9 cellular contexts compared by ENCODE assay signal in genomic region chr15:90211440-90212168, GRCh38. TPM values are rescaled to one million over a fixed set of nuclear protein-coding genes. Genes with fewer than 3 reads are reported as not detected.
DNase-seq lines count a peak whose midpoint lies in the region; TF ChIP-seq lines count a peak whose summit lies in the region.
"Had no signal": no experiment of that assay in that cellular context is flagged by ENCODE, and none has a peak within 500 bp of the region (broad histone marks: within the 10 kb centered on the region; RNA-seq: fewer than 3 reads in every experiment).

No MANE protein-coding gene starts in this region.

- no peaks in the 10 kb centered on the region for H3K9me3 Mint-ChIP-seq in endodermal cell

- H3K36me3 Mint-ChIP-seq in endodermal cell (ENCODE audit: low read depth) = peaks cover 6% of the 10 kb centered on the region

- intact Hi-C loops in esophagus muscularis mucosa (cut with DNase I) = no loop called here

- no peaks in the 10 kb centered on the region for H3K27me3 Mint-ChIP-seq in endodermal cell (ENCODE audit: insufficient read depth)

- no peak for TF ChIP-seq CTCF in AG04450 (IDR thresholded peaks at IDR 0.05; ENCODE audit: low read depth, low read length)
- TF ChIP-seq CTCF in esophagus muscularis mucosa (IDR thresholded peaks at IDR 0.05) = no peak
- no peak for TF ChIP-seq CTCF in endodermal cell (conservative IDR thresholded peaks at IDR 0.05)

- H3K27ac Mint-ChIP-seq in endodermal cell = no peak overlapping the region

- POLR2A ChIA-PET in AG04450 (lab: Yijun Ruan, JAX) = interaction anchor here (0.6 kb wide), 1 partner anchor 55 kb away, joined by 5 read pairs; no protein-coding TSS in a partner anchor

- H3K4me1 Mint-ChIP-seq in endodermal cell = no peaks in the 10 kb centered on the region

- 59% methylated on average over 5 of the region's 13 CpGs for WGBS in esophagus muscularis mucosa
- WGBS in endodermal cell (ENCODE audit: insufficient coverage in 1 of 2, insufficient read length in 1 of 2), 2 experiments = 82 to 91% methylated on average over 9 to 12 of the region's 13 CpGs

- H3K27ac ChIP-seq in AG04450 (ENCODE audit: low read depth, low read length) = peak overlapping the region; percentile 11
- H3K27ac ChIP-seq in esophagus muscularis mucosa (replicated peaks in 1 of 4) = peak overlapping the region; percentile 33 to 57 (median 48)
- no peak overlapping the region for H3K27ac ChIP-seq in SJCRH30
- no peak overlapping the region for H3K27ac ChIP-seq in endodermal cell (ENCODE audit: low read depth, low read length)

- H3K9ac ChIP-seq in endodermal cell (ENCODE audit: extremely low read depth, low read length, poor library complexity, severe bottlenecking) = no peak overlapping the region

- H3K27me3 ChIP-seq in AG04450 (ENCODE audit: control insufficient read depth, insufficient read depth, low read length) = no peaks in the 10 kb centered on the region
- no peaks in the 10 kb centered on the region for H3K27me3 ChIP-seq in esophagus muscularis mucosa
- H3K27me3 ChIP-seq in SJCRH30 = no peaks in the 10 kb centered on the region
- no peaks in the 10 kb centered on the region for H3K27me3 ChIP-seq in endodermal cell (ENCODE audit: control insufficient read depth, insufficient read depth, low read length, poor library complexity, severe bottlenecking)

- CTCF ChIA-PET in AG04450 (lab: Charles Lee) = interaction anchor here (0.7 to 1.8 kb wide), 3 partner anchors 8 to 21 kb away, joined by 3 to 6 read pairs (median 4); no protein-coding TSS in a partner anchor

- no peak overlapping the region for H3K4me3 Mint-ChIP-seq in endodermal cell

- TF ChIP-seq POLR2A in esophagus muscularis mucosa (IDR thresholded peaks at IDR 0.05; ENCODE audit: low read depth) = no peak

- DNase-seq in AG04450 (ENCODE audit: low read depth, low spot score) (no peak), RPMI7951 (ENCODE audit: low read depth) (peak; percentile 84), esophagus muscularis mucosa (ENCODE audit: extremely low spot score) (no peak), myocyte (ENCODE audit: low read depth) (peak; percentile 35), SJCRH30 (no peak), COLO829 (ENCODE audit: low spot score) (no peak), endodermal cell (no peak)
- DNase-seq in activated effector memory CD4-positive, alpha-beta T cell treated with Interleukin-2 at 50 U/mL for 16 hours = no peak
- DNase-seq: stimulated activated CD4-positive, alpha-beta T cell treated with anti-CD3 and anti-CD28 coated beads, Interleukin-2, amount 100 ng/mL, for 48 hours had no signal

- H3K36me3 ChIP-seq in esophagus muscularis mucosa (peaks cover 0 to 28% (median 19%) of the 10 kb centered on the region in 4 donors), SJCRH30 (no peaks in the 10 kb centered on the region), endodermal cell (ENCODE audit: control insufficient read depth, insufficient read depth, low read length) (no peaks in the 10 kb centered on the region)

- H3K4me1 ChIP-seq in esophagus muscularis mucosa = peaks cover 50 to 58% (median 54%) of the 10 kb centered on the region in 4 donors
- H3K4me1 ChIP-seq in SJCRH30 = no peaks in the 10 kb centered on the region
- peaks cover 5% of the 10 kb centered on the region for H3K4me1 ChIP-seq in endodermal cell (ENCODE audit: control insufficient read depth, insufficient read depth, low read length)

- no peak for TF ChIP-seq EP300 in esophagus muscularis mucosa (IDR thresholded peaks at IDR 0.05)

- H3K9me3 ChIP-seq in AG04450 (ENCODE audit: control insufficient read depth, insufficient read depth, low read length) (no peaks in the 10 kb centered on the region), esophagus muscularis mucosa (no peaks in the 10 kb centered on the region), SJCRH30 (replicated peaks) (no peaks in the 10 kb centered on the region), endodermal cell (ENCODE audit: control insufficient read depth, low read length) (no peaks in the 10 kb centered on the region)

- H3K4me3 ChIP-seq in AG04450 (ENCODE audit: low read depth, low read length) (no peak overlapping the region), esophagus muscularis mucosa (no peak overlapping the region), SJCRH30 (no peak overlapping the region), endodermal cell (ENCODE audit: low read length) (no peak overlapping the region)

RNA-seq across cellular contexts. Expression of gene SEMA4B, which starts 10.5 kb away (rescaled TPM):
- 13.5 and 17.9 TPM in 2 replicates for polyA plus RNA-seq in AG04450 (2011; rRNA removed)
- 17.7 and 22.3 TPM in 2 replicates for polyA minus RNA-seq in AG04450 (2011; rRNA and poly(A)+ RNA removed)
- 18.1 and 20.9 TPM in 2 replicates for total RNA-seq in RPMI7951 (2014; rRNA removed; shearing (Covaris generic))
- 10 to 100 TPM; 30.7 to 68.3 (median 43.4) TPM for total RNA-seq in esophagus muscularis mucosa
- 1.8 and 3.5 TPM in 2 replicates for total RNA-seq in myocyte
- polyA plus RNA-seq in myocyte (2012) = 2.7 TPM
- 2.1 and 2.2 TPM in 2 replicates for total RNA-seq in SJCRH30 (2014; rRNA removed; shearing (Covaris generic))
- 10 to 100 TPM; 25.1 to 33.1 TPM for total RNA-seq in endodermal cell
- polyA plus RNA-seq in endodermal cell (2013, experiment 1 of 2) = 20.3 TPM
- 19.6 TPM for polyA plus RNA-seq in endodermal cell (2013, experiment 2 of 2)

RNA-seq across cellular contexts. Expression of gene CIB1, which starts 22.1 kb away (rescaled TPM):
- 40.4 and 55.3 TPM in 2 replicates for polyA plus RNA-seq in AG04450 (2011; rRNA removed)
- polyA minus RNA-seq in AG04450 (2011; rRNA and poly(A)+ RNA removed) = 15.6 and 19.5 TPM in 2 replicates
- total RNA-seq in RPMI7951 (2014; rRNA removed; shearing (Covaris generic)) = 86.9 and 92.3 TPM in 2 replicates
- total RNA-seq in esophagus muscularis mucosa (10 to 100 TPM; 27.2 to 49.0 (median 33.8) TPM), myocyte (9.2 and 17.7 TPM in 2 replicates), endodermal cell (10 to 100 TPM; 31.3 to 34.0 TPM)
- polyA plus RNA-seq in myocyte (2012) = 84.0 TPM
- total RNA-seq in SJCRH30 (2014; rRNA removed; shearing (Covaris generic)) = 12.7 and 15.6 TPM in 2 replicates
- 19.0 TPM for polyA plus RNA-seq in endodermal cell (2013, experiment 1 of 2)
- polyA plus RNA-seq in endodermal cell (2013, experiment 2 of 2) = 19.4 TPM

RNA-seq across cellular contexts. Expression of gene GDPGP1, which starts 22.4 kb away (rescaled TPM):
- polyA plus RNA-seq in AG04450 (2011; rRNA removed) = 2.7 and 2.8 TPM in 2 replicates
- 8.4 and 16.3 TPM in 2 replicates for polyA minus RNA-seq in AG04450 (2011; rRNA and poly(A)+ RNA removed)
- total RNA-seq in RPMI7951 (2014; rRNA removed; shearing (Covaris generic)) = 4.3 and 5.9 TPM in 2 replicates
- total RNA-seq in esophagus muscularis mucosa (1 to 10 TPM; 3.8 to 7.4 (median 5.3) TPM), myocyte (5.2 and 11.2 TPM in 2 replicates), endodermal cell (1 to 10 TPM; 4.8 to 5.4 TPM)
- 5.1 TPM for polyA plus RNA-seq in myocyte (2012)
- 1.8 and 2.7 TPM in 2 replicates for total RNA-seq in SJCRH30 (2014; rRNA removed; shearing (Covaris generic))
- polyA plus RNA-seq in endodermal cell (2013, experiment 1 of 2) = 1.9 TPM
- polyA plus RNA-seq in endodermal cell (2013, experiment 2 of 2) = 3.3 TPM

RNA-seq across cellular contexts. Expression of gene TTLL13, which starts 37.8 kb away (rescaled TPM):
- polyA plus RNA-seq in AG04450 (2011; rRNA removed) = 0.04 and 0.07 TPM in 2 replicates
- not detected in 2 replicates for polyA minus RNA-seq in AG04450 (2011; rRNA and poly(A)+ RNA removed)
- total RNA-seq in RPMI7951 (2014; rRNA removed; shearing (Covaris generic)) = not detected in 2 replicates
- total RNA-seq in esophagus muscularis mucosa (under 1 TPM in 2 of 4 donors, not detected in 2; 0.32 to 0.42 TPM), myocyte (0.08 TPM in 1 of 2 replicates, not detected in the other), endodermal cell (under 1 TPM; 0.15 to 0.46 TPM)
- polyA plus RNA-seq in myocyte (2012) = 0.35 TPM
- total RNA-seq in SJCRH30 (2014; rRNA removed; shearing (Covaris generic)) = not detected in 2 replicates
- polyA plus RNA-seq in endodermal cell (2013, experiment 1 of 2) = 0.21 TPM
- not detected for polyA plus RNA-seq in endodermal cell (2013, experiment 2 of 2)

RNA-seq across cellular contexts. Expression of gene NGRN, which starts 53.9 kb away (rescaled TPM):
- 77.6 and 81.8 TPM in 2 replicates for polyA plus RNA-seq in AG04450 (2011; rRNA removed)
- polyA minus RNA-seq in AG04450 (2011; rRNA and poly(A)+ RNA removed) = 29.8 and 31.7 TPM in 2 replicates
- 80.3 and 83.4 TPM in 2 replicates for total RNA-seq in RPMI7951 (2014; rRNA removed; shearing (Covaris generic))
- total RNA-seq in esophagus muscularis mucosa (100 to 1,000 TPM; 140 to 166 (median 154) TPM), myocyte (153 and 189 TPM in 2 replicates), endodermal cell (100 to 1,000 TPM in 1 of 2 donors, 10 to 100 TPM in 1; 89.3 to 103 TPM)
- 141 TPM for polyA plus RNA-seq in myocyte (2012)
- total RNA-seq in SJCRH30 (2014; rRNA removed; shearing (Covaris generic)) = 88.9 and 93.4 TPM in 2 replicates
- 100 TPM for polyA plus RNA-seq in endodermal cell (2013, experiment 1 of 2)
- 98.5 TPM for polyA plus RNA-seq in endodermal cell (2013, experiment 2 of 2)

Comparison
In these comparisons a context has a peak if more than half of its experiments do, and no peak if none do; other contexts are left out.
1. DNase-seq: peak in RPMI7951 (single experiment) and myocyte (single experiment); none in AG04450 (single experiment), esophagus muscularis mucosa (single experiment), activated effector memory CD4-positive, alpha-beta T cell treated with Interleukin-2 at 50 U/mL for 16 hours (single experiment), SJCRH30 (0 of 2), COLO829 (single experiment) and endodermal cell (single experiment).
2. H3K27ac ChIP-seq: peak in AG04450 (single experiment) and esophagus muscularis mucosa (4 of 4); none in SJCRH30 (single experiment) and endodermal cell (single experiment).